ENCODE assay signal across 8 cellular contexts in the genomic region with DNA sequence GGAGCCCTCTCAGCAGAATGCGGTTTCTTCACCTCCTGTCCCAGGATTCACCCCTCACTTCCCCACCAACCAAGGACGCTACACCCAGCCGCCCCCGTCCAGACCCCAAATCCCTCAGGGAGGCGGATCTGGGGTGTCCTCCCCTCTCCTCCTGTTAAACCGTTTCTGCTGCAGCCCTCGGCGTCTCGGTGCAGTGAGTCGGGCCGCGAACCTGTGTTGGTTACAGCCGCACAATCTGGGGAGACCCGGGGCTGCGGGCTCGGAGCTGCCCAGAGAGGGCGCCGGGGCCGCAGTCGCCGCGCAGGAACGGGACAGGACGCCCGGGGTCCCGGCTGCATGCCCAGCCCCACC. TPM values are rescaled to one million over a fixed set of nuclear protein-coding genes. Genes with fewer than 3 reads are reported as not detected.
DNase-seq lines count a peak whose midpoint lies in the region; ATAC-seq and TF ChIP-seq lines count a peak whose summit lies in the region.
"Not testable (repeated sequence)": the region's sequence is repeated elsewhere in the genome, so short reads cannot be mapped to it uniquely, and the experiment has no call there.

No MANE protein-coding gene starts in this region.

- WGBS in esophagus, 2 donors = 0% methylated on average over 18 to 26 of the region's 26 CpGs

- H3K27ac Mint-ChIP-seq in activated T-helper 2 cell treated with anti-CD3 and anti-CD28 coated beads, Interferon-gamma antibody, Interleukin-2, Interleukin-4, amounts not matched to agents 10 μg/mL and 5 μg/mL and 100 μg/mL, durations not matched to agents 14 hours and 24 hours and 36 hours = peak overlapping the region; percentile 73
- H3K27ac Mint-ChIP-seq in memory B cell = peak overlapping the region; percentile 79

- H3K4me1 Mint-ChIP-seq in activated T-helper 2 cell treated with anti-CD3 and anti-CD28 coated beads, Interferon-gamma antibody, Interleukin-2, Interleukin-4, amounts not matched to agents 10 μg/mL and 5 μg/mL and 100 μg/mL, durations not matched to agents 14 hours and 24 hours and 36 hours (ENCODE audit: low read depth); memory B cell: not testable (repeated sequence)

- not testable (repeated sequence) for H3K27me3 Mint-ChIP-seq in activated T-helper 2 cell treated with anti-CD3 and anti-CD28 coated beads, Interferon-gamma antibody, Interleukin-2, Interleukin-4, amounts not matched to agents 10 μg/mL and 5 μg/mL and 100 μg/mL, durations not matched to agents 14 hours and 24 hours and 36 hours (ENCODE audit: low read depth); memory B cell

- H3K4me3 ChIP-seq in BE2C (ENCODE audit: low read depth, low read length) (peak overlapping the region; percentile 76), NT2/D1 (ENCODE audit: insufficient read length, low read depth) (peak overlapping the region; percentile 71), esophagus (ENCODE audit: low read depth in 1 of 2, low read length in 2 of 2) (peak overlapping the region; percentile 66 to 79)

- peaks cover 31% of the 10 kb centered on the region for H3K36me3 Mint-ChIP-seq in activated T-helper 2 cell treated with anti-CD3 and anti-CD28 coated beads, Interferon-gamma antibody, Interleukin-2, Interleukin-4, amounts not matched to agents 10 μg/mL and 5 μg/mL and 100 μg/mL, durations not matched to agents 14 hours and 24 hours and 36 hours (ENCODE audit: low read depth)
- not testable (repeated sequence) for H3K36me3 Mint-ChIP-seq in memory B cell

- H3K9ac ChIP-seq in NT2/D1 (ENCODE audit: insufficient read length, low read depth) = peak overlapping the region; percentile 85

- peak; percentile 28 for ATAC-seq in GM19455 (IDR thresholded peaks at IDR 0.05; ENCODE audit: unreplicated experiment)
- ATAC-seq in HG03378 (IDR thresholded peaks at IDR 0.05; ENCODE audit: unreplicated experiment) = peak; percentile 21
- ATAC-seq in memory B cell (ENCODE audit: low read depth) = peak; percentile 26

- not testable (repeated sequence) for DNase-seq in BE2C; activated T-helper 2 cell treated with anti-CD3 and anti-CD28 coated beads, Interferon-gamma antibody, Interleukin-2, Interleukin-4, amounts not matched to agents 10 μg/mL and 5 μg/mL and 100 μg/mL, durations not matched to agents 14 hours and 24 hours and 36 hours (ENCODE audit: low spot score); memory B cell (ENCODE audit: low spot score in 2 of 2)
- peak; percentile 22 for DNase-seq in NT2/D1 (ENCODE audit: low read depth, low spot score)
- peak; percentile 9 for DNase-seq in stimulated activated CD4-positive, alpha-beta T cell treated with anti-CD3 and anti-CD28 coated beads, Interleukin-1b, Interleukin-23, amount 100 ng/mL, for 48 hours

- peak overlapping the region; percentile 87 to 92 for H3K27ac ChIP-seq in esophagus (ENCODE audit: low read depth in 2 of 2, low read length in 1 of 2)

- intact Hi-C loops in activated T-helper 2 cell treated with anti-CD3 and anti-CD28 coated beads, Interferon-gamma antibody, Interleukin-2, Interleukin-4, amounts not matched to agents 10 μg/mL and 5 μg/mL and 100 μg/mL, durations not matched to agents 14 hours and 24 hours and 36 hours (cut with micrococcal nuclease) = loop anchor here (2.0 to 5.0 kb wide), 5 partner anchors 38 to 146 kb away; partner anchors contain the start of genes ZNF44, ZNF563, ZNF564 and ZNF709

- not testable (repeated sequence) for H3K9me3 ChIP-seq in BE2C; esophagus (ENCODE audit: control insufficient read depth in 2 of 2, insufficient read depth in 1 of 2, low read depth in 1 of 2, low read length in 1 of 2)
- peaks cover 13% of the 10 kb centered on the region; the same call in 1 of the 2 replicates for H3K9me3 ChIP-seq in NT2/D1 (ENCODE audit: insufficient read depth, low read length)

- not testable (repeated sequence) for H3K27me3 ChIP-seq in BE2C; NT2/D1 (ENCODE audit: insufficient read depth, insufficient read length); esophagus (ENCODE audit: control insufficient read depth in 1 of 2, insufficient read depth in 2 of 2, low read length in 2 of 2)

- not testable (repeated sequence) for TF ChIP-seq CTCF in BE2C (IDR thresholded peaks at IDR 0.05; ENCODE audit: low read depth, low read length)

- not testable (repeated sequence) for H3K4me1 ChIP-seq in BE2C; NT2/D1 (ENCODE audit: insufficient read depth, insufficient read length); esophagus (ENCODE audit: control insufficient read depth in 2 of 2, insufficient read depth in 2 of 2, low read length in 1 of 2)

- not testable (repeated sequence) for H3K36me3 ChIP-seq in BE2C; NT2/D1 (ENCODE audit: insufficient read depth, insufficient read length, low read length); esophagus (ENCODE audit: control insufficient read depth in 2 of 2, insufficient read depth in 2 of 2, low read length in 1 of 2)

- H3K9me3 Mint-ChIP-seq in activated T-helper 2 cell treated with anti-CD3 and anti-CD28 coated beads, Interferon-gamma antibody, Interleukin-2, Interleukin-4, amounts not matched to agents 10 μg/mL and 5 μg/mL and 100 μg/mL, durations not matched to agents 14 hours and 24 hours and 36 hours = peaks cover 46% of the 10 kb centered on the region
- H3K9me3 Mint-ChIP-seq in memory B cell = not testable (repeated sequence)

- peak overlapping the region; percentile 100 for H3K4me3 Mint-ChIP-seq in activated T-helper 2 cell treated with anti-CD3 and anti-CD28 coated beads, Interferon-gamma antibody, Interleukin-2, Interleukin-4, amounts not matched to agents 10 μg/mL and 5 μg/mL and 100 μg/mL, durations not matched to agents 14 hours and 24 hours and 36 hours (ENCODE audit: low read depth)
- H3K4me3 Mint-ChIP-seq in memory B cell = peak overlapping the region; percentile 99

RNA-seq across cellular contexts. Expression of gene ZNF443, which starts 0.4 kb away (rescaled TPM):
- polyA plus RNA-seq in BE2C (2012; ENCODE audit: insufficient read depth, insufficient read length, low read depth) = 0.57 TPM
- 4.3 and 4.5 TPM in 2 replicates for total RNA-seq in activated T-helper 2 cell treated with anti-CD3 and anti-CD28 coated beads, Interferon-gamma antibody, Interleukin-2, Interleukin-4, amounts not matched to agents 10 μg/mL and 5 μg/mL and 100 μg/mL, durations not matched to agents 14 hours and 24 hours and 36 hours
- 1 to 10 TPM; 1.5 to 3.5 TPM for polyA plus RNA-seq in esophagus

RNA-seq across cellular contexts. Expression of gene ZNF799, which starts 39.3 kb away (rescaled TPM):
- polyA plus RNA-seq in BE2C (2012; ENCODE audit: insufficient read depth, insufficient read length, low read depth) = 0.91 TPM
- total RNA-seq in activated T-helper 2 cell treated with anti-CD3 and anti-CD28 coated beads, Interferon-gamma antibody, Interleukin-2, Interleukin-4, amounts not matched to agents 10 μg/mL and 5 μg/mL and 100 μg/mL, durations not matched to agents 14 hours and 24 hours and 36 hours = 3.8 and 5.3 TPM in 2 replicates
- 1 to 10 TPM; 1.5 to 3.3 TPM for polyA plus RNA-seq in esophagus

RNA-seq across cellular contexts. Expression of gene ZNF709, which starts 44.2 kb away (rescaled TPM):
- polyA plus RNA-seq in BE2C (2012; ENCODE audit: insufficient read depth, insufficient read length, low read depth) = 0.20 TPM
- total RNA-seq in activated T-helper 2 cell treated with anti-CD3 and anti-CD28 coated beads, Interferon-gamma antibody, Interleukin-2, Interleukin-4, amounts not matched to agents 10 μg/mL and 5 μg/mL and 100 μg/mL, durations not matched to agents 14 hours and 24 hours and 36 hours = 0.18 and 2.4 TPM in 2 replicates
- polyA plus RNA-seq in esophagus = under 1 TPM; 0.38 to 0.45 TPM
